Comparison of ENCODE assay signal across 9 cellular contexts in genomic region chr6:125512621-125513020, GRCh38.
A peak's percentile ranks its signal among the peaks of the same experiment; 100 is the strongest.
DNase-seq lines count a peak whose midpoint lies in the region; ATAC-seq and TF ChIP-seq lines count a peak whose summit lies in the region.
"Had no signal": no experiment of that assay in that cellular context is flagged by ENCODE, and none has a peak within 500 bp of the region (broad histone marks: within the 10 kb centered on the region; RNA-seq: fewer than 3 reads in every experiment).

No MANE protein-coding gene starts in this region.

- H3K27me3 Mint-ChIP-seq in T-cell: peaks cover 4 to 9% of the 10 kb centered on the region in 2 donors

- CTCF ChIA-PET in T-cell (lab: Charles Lee): no interaction called here

- TF ChIP-seq CTCF in choroid plexus epithelial cell (conservative IDR thresholded peaks at IDR 0.05; ENCODE audit: low read depth, low read length) (peak; percentile 78), gastrocnemius medialis (IDR thresholded peaks at IDR 0.05 in 4 of 5, conservative IDR thresholded peaks at IDR 0.05 in 1 of 5) (peak in 1 of 5 experiments; percentile 26)

- no peak overlapping the region for H3K27ac ChIP-seq in gastrocnemius medialis

- H3K9me3 ChIP-seq in gastrocnemius medialis: no peaks in the 10 kb centered on the region

- H3K4me1 Mint-ChIP-seq in T-cell: no peaks in the 10 kb centered on the region

- no peak overlapping the region for H3K4me3 Mint-ChIP-seq in T-cell

- H3K27ac Mint-ChIP-seq in T-cell: no peak overlapping the region

- H3K4me1 ChIP-seq in gastrocnemius medialis: no peaks in the 10 kb centered on the region

- TF ChIP-seq POLR2A in gastrocnemius medialis (IDR thresholded peaks at IDR 0.05): no peak

- peaks cover 0 to 12% (median 10%) of the 10 kb centered on the region in 3 donors for H3K9me3 Mint-ChIP-seq in T-cell

- in situ Hi-C loops in gastrocnemius medialis (cut with MboI; ENCODE audit: low sequenced_read_pairs in 4 of 4): no loop called here

- no peaks in the 10 kb centered on the region for H3K36me3 ChIP-seq in gastrocnemius medialis

- intact Hi-C loops in gastrocnemius medialis (cut with DNase I; ENCODE audit: low total_unique reads): no loop called here

- POLR2A ChIA-PET in T-cell (lab: Charles Lee): no interaction called here

- no peaks in the 10 kb centered on the region for H3K27me3 ChIP-seq in gastrocnemius medialis

- H3K4me3 ChIP-seq in choroid plexus epithelial cell (ENCODE audit: low read depth, low read length) (no peak overlapping the region), gastrocnemius medialis (no peak overlapping the region)

- peak; percentile 21 for DNase-seq in DMS153 (lab: John Stamatoyannopoulos, UW)
- DNase-seq in choroid plexus epithelial cell (ENCODE audit: low read depth): peak; percentile 48
- no peak for DNase-seq in NCI-H1930 (lab: John Stamatoyannopoulos, UW)
- DNase-seq in gastrocnemius medialis: no peak
- DNase-seq in T-cell: no peak
- DNase-seq: activated CD4-positive, alpha-beta T cell treated with anti-CD3 and anti-CD28 coated beads for 4 hours had no signal

- H3K36me3 Mint-ChIP-seq in T-cell: no peaks in the 10 kb centered on the region

- ATAC-seq in GM19324 (IDR thresholded peaks at IDR 0.05; ENCODE audit: low FRiP score, unreplicated experiment): peak; percentile 71
- ATAC-seq in HG03354 (IDR thresholded peaks at IDR 0.05; ENCODE audit: poor library complexity, severe bottlenecking, unreplicated experiment): peak; percentile 78
- ATAC-seq in gastrocnemius medialis: no peak
- no peak for ATAC-seq in T-cell (replicated peaks in 1 of 4)
- ATAC-seq in HG03457 (IDR thresholded peaks at IDR 0.05; ENCODE audit: unreplicated experiment): no peak

Comparison
In these comparisons a context has a peak if more than half of its experiments do, and no peak if none do; other contexts are left out.
1. DNase-seq: peak in DMS153 (single experiment) and choroid plexus epithelial cell (single experiment); none in NCI-H1930 (0 of 2), gastrocnemius medialis (0 of 2) and T-cell (0 of 34).
2. ATAC-seq: peak in GM19324 (single experiment) and HG03354 (single experiment); none in gastrocnemius medialis (0 of 2), T-cell (0 of 4) and HG03457 (single experiment).